ENCODE assay signal across 26 cellular contexts in the genomic region with DNA sequence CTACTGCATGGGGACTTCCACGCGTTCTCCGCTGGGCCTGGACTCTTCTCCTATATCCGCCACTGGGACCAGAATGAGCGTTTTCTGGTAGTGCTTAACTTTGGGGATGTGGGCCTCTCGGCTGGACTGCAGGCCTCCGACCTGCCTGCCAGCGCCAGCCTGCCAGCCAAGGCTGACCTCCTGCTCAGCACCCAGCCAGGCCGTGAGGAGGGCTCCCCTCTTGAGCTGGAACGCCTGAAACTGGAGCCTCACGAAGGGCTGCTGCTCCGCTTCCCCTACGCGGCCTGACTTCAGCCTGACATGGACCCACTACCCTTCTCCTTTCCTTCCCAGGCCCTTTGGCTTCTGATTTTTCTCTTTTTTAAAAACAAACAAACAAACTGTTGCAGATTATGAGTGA. TPM values are rescaled to one million over a fixed set of nuclear protein-coding genes. Genes with fewer than 3 reads are reported as not detected.
A peak's percentile ranks its signal among the peaks of the same experiment; 100 is the strongest.
DNase-seq lines count a peak whose midpoint lies in the region; ATAC-seq, FAIRE-seq and TF ChIP-seq lines count a peak whose summit lies in the region.
"Had no signal": no experiment of that assay in that cellular context is flagged by ENCODE, and none has a peak within 500 bp of the region (broad histone marks: within the 10 kb centered on the region; RNA-seq: fewer than 3 reads in every experiment).

No MANE protein-coding gene starts in this region.

- peaks cover 36% of the 10 kb centered on the region for H3K4me1 Mint-ChIP-seq in activated naive CD8-positive, alpha-beta T cell treated with anti-CD3 and anti-CD28 coated beads for 36 hours

- H3K4me2 ChIP-seq in A549: peak overlapping the region; percentile 95

- no peak for TF ChIP-seq EP300 in A549 (IDR thresholded peaks at IDR 0.05)

- H3K36me3 ChIP-seq in mesodermal cell (ENCODE audit: control insufficient read depth, insufficient read depth, low read length): peaks cover 66% of the 10 kb centered on the region

- H3K27ac ChIP-seq in A549 (no peak overlapping the region), mesodermal cell (ENCODE audit: low read depth, low read length, severe bottlenecking) (peak overlapping the region; percentile 68)
- H3K27ac ChIP-seq: testis had no signal

- TF ChIP-seq POLR2A in A549 (IDR thresholded peaks at IDR 0.05; ENCODE audit: low read length) (no peak), GM18505 (IDR thresholded peaks at IDR 0.05; ENCODE audit: borderline replicate concordance, extremely low read depth, insufficient read depth, insufficient read length) (peak; percentile 21)

- CTCF ChIA-PET in A549 (lab: Yijun Ruan, JAX): no interaction called here

- no peak overlapping the region for H3K4me3 Mint-ChIP-seq in activated naive CD8-positive, alpha-beta T cell treated with anti-CD3 and anti-CD28 coated beads for 36 hours
- H3K4me3 Mint-ChIP-seq: CD8-positive, alpha-beta T cell; stimulated activated memory B cell treated with anti-CD40 and anti-IgM and Interleukin-4, amounts not matched to agents 10 μg/mL and 1 μg/mL and 100 μg/mL, for 72 hours had no signal

- peaks cover 61% of the 10 kb centered on the region for H3K36me3 Mint-ChIP-seq in activated naive CD8-positive, alpha-beta T cell treated with anti-CD3 and anti-CD28 coated beads for 36 hours

- DNase-seq in A549 (ENCODE audit: low read depth in 1 of 2, low spot score in 1 of 2) (no peak), HK-2 (ENCODE audit: unreplicated experiment) (no peak)
- DNase-seq in activated naive CD8-positive, alpha-beta T cell treated with anti-CD3 and anti-CD28 coated beads for 36 hours: no peak
- no peak for DNase-seq in activated CD4-positive, alpha-beta T cell treated with anti-CD3 and anti-CD28 coated beads for 4 hours
- DNase-seq: amygdala; CD8-positive, alpha-beta T cell; central memory CD4-positive, alpha-beta T cell; DMS79; foreskin melanocyte; NCI-H2107; NCI-H510A treated with DMSO at 0.1 percent for 48 hours; NK-92 treated with Interleukin-12 subunit alpha and Interleukin-12 subunit beta, amount 100 ng/mL, for 24 hours; pancreas; T1000; testis had no signal

- H3K27ac Mint-ChIP-seq in activated naive CD8-positive, alpha-beta T cell treated with anti-CD3 and anti-CD28 coated beads for 36 hours: peak overlapping the region; percentile 19
- H3K27ac Mint-ChIP-seq: CD8-positive, alpha-beta T cell; stimulated activated memory B cell treated with anti-CD40 and anti-IgM and Interleukin-4, amounts not matched to agents 10 μg/mL and 1 μg/mL and 100 μg/mL, for 72 hours had no signal

- H3K9me3 Mint-ChIP-seq in activated naive CD8-positive, alpha-beta T cell treated with anti-CD3 and anti-CD28 coated beads for 36 hours: no peaks in the 10 kb centered on the region
- H3K9me3 Mint-ChIP-seq: activated T-helper 2 cell treated with anti-CD3 and anti-CD28 coated beads, Interferon-gamma antibody, Interleukin-2, Interleukin-4, amounts not matched to agents 10 μg/mL and 5 μg/mL and 100 μg/mL, durations not matched to agents 14 hours and 24 hours and 36 hours; CD8-positive, alpha-beta T cell; stimulated activated memory B cell treated with anti-CD40 and anti-IgM and Interleukin-4, amounts not matched to agents 10 μg/mL and 1 μg/mL and 100 μg/mL, for 72 hours had no signal

- H3K27me3 Mint-ChIP-seq in activated naive CD8-positive, alpha-beta T cell treated with anti-CD3 and anti-CD28 coated beads for 36 hours: no peaks in the 10 kb centered on the region
- H3K27me3 Mint-ChIP-seq: stimulated activated memory B cell treated with anti-CD40 and anti-IgM and Interleukin-4, amounts not matched to agents 10 μg/mL and 1 μg/mL and 100 μg/mL, for 72 hours had no signal

- whole genome bisulfite sequencing in A549 (ENCODE audit: missing lambda C conversion rate): 96% methylated on average over 14 of the region's 14 CpGs
- WGBS in mesodermal cell (ENCODE audit: insufficient coverage in 2 of 2), 2 experiments: 98 to 99% methylated on average over 9 to 12 of the region's 14 CpGs

- 0 out of 3 replicates have a peak overlapping the region, but pooled peaks have one; percentile 10 for H3K4me3 ChIP-seq in A549
- no peak overlapping the region for H3K4me3 ChIP-seq in mesodermal cell (ENCODE audit: extremely low read depth, insufficient read depth, low read length, poor library complexity, severe bottlenecking)
- H3K4me3 ChIP-seq: lung, pancreas, testis had no signal

- POLR2A ChIA-PET in A549 (lab: Yijun Ruan, JAX): no interaction called here

- no peak for TF ChIP-seq RAD21 in A549 (conservative IDR thresholded peaks at IDR 0.05 in 1 of 2, IDR thresholded peaks at IDR 0.05 in 1 of 2)

- ATAC-seq in A549: no peak
- ATAC-seq in GM18505 (IDR thresholded peaks at IDR 0.05; ENCODE audit: unreplicated experiment): no peak
- no peak for ATAC-seq in GM18498 (IDR thresholded peaks at IDR 0.05; ENCODE audit: unreplicated experiment)
- ATAC-seq: CD8-positive, alpha-beta T cell; stimulated activated memory B cell treated with anti-CD40 and anti-IgM and Interleukin-4, amounts not matched to agents 10 μg/mL and 1 μg/mL and 100 μg/mL, for 72 hours had no signal

- TF ChIP-seq CTCF in A549 (IDR thresholded peaks at IDR 0.05): no peak

- FAIRE-seq in A549 (lab: Jason Lieb, UNC): no peak
- FAIRE-seq: keratinocyte, pancreas had no signal

- H3K4me1 ChIP-seq in A549 (peaks cover 67% of the 10 kb centered on the region), mesodermal cell (ENCODE audit: control insufficient read depth, insufficient read depth, low read length, poor library complexity, severe bottlenecking) (peaks cover 50% of the 10 kb centered on the region)

- H3K9me3 ChIP-seq in A549 (no peaks in the 10 kb centered on the region), mesodermal cell (ENCODE audit: control insufficient read depth, low read length) (no peaks in the 10 kb centered on the region)
- H3K9me3 ChIP-seq: pancreas, testis had no signal

TF ChIP-seq in A549, 52 proteins besides CTCF, POLR2A, EP300 and RAD21 (continues in another document):
- no peak for TF ChIP-seq CHD4 (IDR thresholded peaks at IDR 0.05; ENCODE audit: borderline replicate concordance)
- no peak for TF ChIP-seq MAFK (IDR thresholded peaks at IDR 0.05; ENCODE audit: partially characterized antibody)
- TF ChIP-seq, protein P1, sequence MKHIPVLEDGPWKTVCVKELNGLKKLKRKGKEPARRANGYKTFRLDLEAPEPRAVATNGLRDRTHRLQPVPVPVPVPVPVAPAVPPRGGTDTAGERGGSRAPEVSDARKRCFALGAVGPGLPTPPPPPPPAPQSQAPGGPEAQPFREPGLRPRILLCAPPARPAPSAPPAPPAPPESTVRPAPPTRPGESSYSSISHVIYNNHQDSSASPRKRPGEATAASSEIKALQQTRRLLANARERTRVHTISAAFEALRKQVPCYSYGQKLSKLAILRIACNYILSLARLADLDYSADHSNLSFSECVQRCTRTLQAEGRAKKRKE (CRISPR knock-in tag; IDR thresholded peaks at IDR 0.05; ENCODE audit: low read depth): no peak
- no peak for TF ChIP-seq HEYL (CRISPR knock-in tag; IDR thresholded peaks at IDR 0.05)

RNA-seq across cellular contexts. Expression of a gene that starts 7.7 kb away (rescaled TPM):
- polyA plus RNA-seq in A549 (2011; rRNA removed): 1,064 and 1,133 TPM in 2 replicates
- polyA plus RNA-seq in A549 (2012; cell fraction: cytosol; rRNA removed): 1,069 and 1,103 TPM in 2 replicates
- polyA plus RNA-seq in A549 (2012; cell fraction: nucleus; rRNA removed): 2,860 and 2,938 TPM in 2 replicates
- polyA plus RNA-seq in A549 (2017; fragmentation: RNase III; extraction: RNeasy Plus Mini Kit Qiagen cat#74134 plus additional on column Dnase treatment): 906 to 1,102 TPM (median 1,007 TPM) in 3 replicates
- polyA minus RNA-seq in A549 (2011; rRNA and poly(A)+ RNA removed): 561 and 608 TPM in 2 replicates
- 100 to 1,000 TPM; 408 to 428 TPM for total RNA-seq in activated naive CD8-positive, alpha-beta T cell treated with anti-CD3 and anti-CD28 coated beads for 36 hours
- 157 TPM for polyA plus RNA-seq in mesodermal cell (2013, experiment 1 of 2)
- polyA plus RNA-seq in mesodermal cell (2013, experiment 2 of 2): 150 TPM

RNA-seq across cellular contexts. Expression of a gene that starts 32.8 kb away (rescaled TPM):
- polyA plus RNA-seq in A549 (2011; rRNA removed) (not detected in 2 replicates), A549 (2017; fragmentation: RNase III; extraction: RNeasy Plus Mini Kit Qiagen cat#74134 plus additional on column Dnase treatment) (not detected in 3 replicates)
- not detected in 2 replicates for polyA plus RNA-seq in A549 (2012; cell fraction: cytosol; rRNA removed)
- polyA plus RNA-seq in A549 (2012; cell fraction: nucleus; rRNA removed): not detected in 2 replicates
- not detected in 2 replicates for polyA minus RNA-seq in A549 (2011; rRNA and poly(A)+ RNA removed)
- not detected for total RNA-seq in activated naive CD8-positive, alpha-beta T cell treated with anti-CD3 and anti-CD28 coated beads for 36 hours
- polyA plus RNA-seq in mesodermal cell (2013, experiment 1 of 2): not detected
- not detected for polyA plus RNA-seq in mesodermal cell (2013, experiment 2 of 2)
- total RNA-seq: activated T-helper 2 cell treated with anti-CD3 and anti-CD28 coated beads, Interferon-gamma antibody, Interleukin-2, Interleukin-4, amounts not matched to agents 10 μg/mL and 5 μg/mL and 100 μg/mL, durations not matched to agents 14 hours and 24 hours and 36 hours; CD8-positive, alpha-beta T cell; LHCN-M2; myocyte; sciatic nerve had no signal
- polyA plus RNA-seq: keratinocyte had no signal

RNA-seq across cellular contexts. Expression of a gene that starts 49.0 kb away (rescaled TPM):
- 47.6 and 52.9 TPM in 2 replicates for polyA plus RNA-seq in A549 (2011; rRNA removed)
- 130 and 135 TPM in 2 replicates for polyA plus RNA-seq in A549 (2012; cell fraction: cytosol; rRNA removed)
- polyA plus RNA-seq in A549 (2012; cell fraction: nucleus; rRNA removed): 216 and 240 TPM in 2 replicates
- 88.9 to 100 TPM (median 90.6 TPM) in 3 replicates for polyA plus RNA-seq in A549 (2017; fragmentation: RNase III; extraction: RNeasy Plus Mini Kit Qiagen cat#74134 plus additional on column Dnase treatment)
- 79.9 and 130 TPM in 2 replicates for polyA minus RNA-seq in A549 (2011; rRNA and poly(A)+ RNA removed)
- 100 to 1,000 TPM; 139 to 141 TPM for total RNA-seq in activated naive CD8-positive, alpha-beta T cell treated with anti-CD3 and anti-CD28 coated beads for 36 hours
- polyA plus RNA-seq in mesodermal cell (2013, experiment 1 of 2): 93.1 TPM
- polyA plus RNA-seq in mesodermal cell (2013, experiment 2 of 2): 110 TPM

RNA-seq across cellular contexts. Expression of a gene that starts 55.8 kb away (rescaled TPM):
- polyA plus RNA-seq in A549 (2011; rRNA removed) (not detected in 2 replicates), A549 (2017; fragmentation: RNase III; extraction: RNeasy Plus Mini Kit Qiagen cat#74134 plus additional on column Dnase treatment) (not detected in 3 replicates)
- polyA plus RNA-seq in A549 (2012; cell fraction: cytosol; rRNA removed): not detected in 2 replicates
- 0.39 TPM in 1 of 2 replicates, not detected in the other for polyA plus RNA-seq in A549 (2012; cell fraction: nucleus; rRNA removed)
- polyA minus RNA-seq in A549 (2011; rRNA and poly(A)+ RNA removed): not detected in 2 replicates
- total RNA-seq in activated naive CD8-positive, alpha-beta T cell treated with anti-CD3 and anti-CD28 coated beads for 36 hours: not detected
- polyA plus RNA-seq in mesodermal cell (2013, experiment 1 of 2): not detected
- polyA plus RNA-seq in mesodermal cell (2013, experiment 2 of 2): not detected
- total RNA-seq: activated T-helper 2 cell treated with anti-CD3 and anti-CD28 coated beads, Interferon-gamma antibody, Interleukin-2, Interleukin-4, amounts not matched to agents 10 μg/mL and 5 μg/mL and 100 μg/mL, durations not matched to agents 14 hours and 24 hours and 36 hours; CD8-positive, alpha-beta T cell; LHCN-M2; lung; myocyte; pancreas; sciatic nerve had no signal
- polyA plus RNA-seq: esophagus, keratinocyte, lung had no signal

RNA-seq across cellular contexts. Expression of a gene that starts 56.6 kb away (rescaled TPM):
- polyA plus RNA-seq in A549 (2011; rRNA removed): 30.3 and 32.3 TPM in 2 replicates
- polyA plus RNA-seq in A549 (2012; cell fraction: cytosol; rRNA removed): 16.3 and 20.3 TPM in 2 replicates
- polyA plus RNA-seq in A549 (2012; cell fraction: nucleus; rRNA removed): 14.0 and 14.4 TPM in 2 replicates
- polyA plus RNA-seq in A549 (2017; fragmentation: RNase III; extraction: RNeasy Plus Mini Kit Qiagen cat#74134 plus additional on column Dnase treatment): 16.8 to 21.0 TPM (median 19.5 TPM) in 3 replicates
- polyA minus RNA-seq in A549 (2011; rRNA and poly(A)+ RNA removed): 43.6 and 47.7 TPM in 2 replicates
- total RNA-seq in activated naive CD8-positive, alpha-beta T cell treated with anti-CD3 and anti-CD28 coated beads for 36 hours: 10 to 100 TPM; 19.5 to 20.4 TPM
- polyA plus RNA-seq in mesodermal cell (2013, experiment 1 of 2): 54.7 TPM
- polyA plus RNA-seq in mesodermal cell (2013, experiment 2 of 2): 54.2 TPM
